Comparison of ENCODE assay signal across 14 cellular contexts in the genomic region with DNA sequence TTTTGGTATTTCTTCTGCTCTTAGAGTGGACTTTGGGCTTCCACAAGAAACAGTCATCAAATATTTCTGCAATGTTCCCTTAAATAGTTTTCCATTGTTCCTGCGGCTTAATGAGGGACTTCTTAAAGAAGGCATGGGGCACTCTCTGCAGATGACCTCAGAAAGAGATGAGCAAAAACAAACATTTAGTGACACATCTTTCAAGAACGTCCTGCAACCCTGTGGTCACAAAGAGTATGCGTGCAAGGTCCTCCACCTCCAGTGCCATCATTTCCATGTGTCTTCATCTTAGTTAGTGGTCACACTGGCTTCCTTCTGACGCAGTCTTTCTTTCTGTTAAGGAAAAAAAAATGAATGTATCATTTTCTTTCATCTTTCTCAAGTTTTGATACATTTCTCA. TPM values are rescaled to one million over a fixed set of nuclear protein-coding genes. Genes with fewer than 3 reads are reported as not detected.
DNase-seq lines count a peak whose midpoint lies in the region; ATAC-seq, FAIRE-seq and TF ChIP-seq lines count a peak whose summit lies in the region.
"Had no signal": no experiment of that assay in that cellular context is flagged by ENCODE, and none has a peak within 500 bp of the region (broad histone marks: within the 10 kb centered on the region; RNA-seq: fewer than 3 reads in every experiment).

No MANE protein-coding gene starts in this region.

- H3K36me3 ChIP-seq in right atrium auricular region, result no peaks in the 10 kb centered on the region
- H3K36me3 ChIP-seq: colonic mucosa, tibial nerve had no signal

- H3K4me3 ChIP-seq in fibroblast of the aortic adventitia (ENCODE audit: low read depth, low read length) (no peak overlapping the region), right atrium auricular region (no peak overlapping the region)
- H3K4me3 ChIP-seq: colonic mucosa, tibial nerve had no signal

- no peak for TF ChIP-seq POLR2A in H54 (IDR thresholded peaks at IDR 0.05; ENCODE audit: low read depth, low read length)

- TF ChIP-seq CTCF in fibroblast of the aortic adventitia (IDR thresholded peaks at IDR 0.05; ENCODE audit: insufficient read depth, low read length), result no peak
- no peak for TF ChIP-seq CTCF in right atrium auricular region (IDR thresholded peaks at IDR 0.05)

- peak; percentile 92 for DNase-seq in A172 (ENCODE audit: low spot score)
- DNase-seq in H54 (ENCODE audit: insufficient read length, low spot score), result peak; percentile 26
- DNase-seq in fibroblast of the aortic adventitia (ENCODE audit: low read depth), result peak; percentile 88
- DNase-seq in cortex of kidney (lab: John Stamatoyannopoulos, UW), result no peak
- no peak for DNase-seq in SHP77 treated with DMSO at 0.1 percent for 48 hours (lab: John Stamatoyannopoulos, UW)
- DNase-seq in SHP77 (lab: John Stamatoyannopoulos, UW), result no peak
- DNase-seq in right atrium auricular region (ENCODE audit: low spot score), result no peak
- DNase-seq: activated CD4-positive, alpha-beta memory T cell treated with anti-CD3 and anti-CD28 coated beads for 36 hours; AML-193; colonic mucosa; foreskin keratinocyte; T-helper 2 cell had no signal

- peak; percentile 57 for FAIRE-seq in H54 (lab: Jason Lieb, UNC)

- no peaks in the 10 kb centered on the region for H3K4me1 ChIP-seq in right atrium auricular region
- H3K4me1 ChIP-seq: colonic mucosa, foreskin keratinocyte, tibial nerve had no signal

- H3K9me3 ChIP-seq in right atrium auricular region, result peaks cover 0 to 7% of the 10 kb centered on the region in 2 donors
- H3K9me3 ChIP-seq: colonic mucosa had no signal

- no peaks in the 10 kb centered on the region for H3K27me3 ChIP-seq in right atrium auricular region
- H3K27me3 ChIP-seq: colonic mucosa, foreskin keratinocyte, tibial nerve had no signal

- H3K27ac ChIP-seq in right atrium auricular region, result no peak overlapping the region
- H3K27ac ChIP-seq: colonic mucosa, foreskin keratinocyte, tibial nerve had no signal

- ATAC-seq in SK-N-SH treated with all-trans-retinoic acid at 6 μM for 48 hours, result peak; percentile 83; the same call in 2 of the 3 replicates
- ATAC-seq: foreskin keratinocyte had no signal

TF ChIP-seq in SK-N-SH treated with all-trans-retinoic acid at 6 μM for 48 hours, 23 proteins besides CTCF, POLR2A, EP300 and RAD21:
- no peak for TF ChIP-seq RARB (CRISPR knock-in tag; IDR thresholded peaks at IDR 0.05)
- no peak for TF ChIP-seq TOX (CRISPR knock-in tag; IDR thresholded peaks at IDR 0.05; ENCODE audit: borderline replicate concordance)
- TF ChIP-seq TSHZ2 (CRISPR knock-in tag; IDR thresholded peaks at IDR 0.05), result no peak

RNA-seq across cellular contexts. Expression of gene GREM1, which starts 56.2 kb away (rescaled TPM):
- not detected in 2 replicates for total RNA-seq in A172 (2014; rRNA removed; shearing (Covaris generic))
- total RNA-seq in fibroblast of the aortic adventitia (ENCODE audit: low replicate concordance) (25.1 and 181 TPM in 2 replicates), right atrium auricular region (under 1 TPM in 1 of 2 donors, not detected in 1; 0.43 TPM)
- total RNA-seq: activated CD4-positive, alpha-beta memory T cell treated with anti-CD3 and anti-CD28 coated beads for 36 hours had no signal

Comparison
In these comparisons a context has a peak if more than half of its experiments do, and no peak if none do; other contexts are left out.
1. DNase-seq: peak in A172 (single experiment), H54 (single experiment) and fibroblast of the aortic adventitia (single experiment); none in cortex of kidney (single experiment), SHP77 treated with DMSO at 0.1 percent for 48 hours (single experiment), SHP77 (0 of 2) and right atrium auricular region (single experiment).
2. RNA of gene GREM1, which starts 56.2 kb away (total RNA-seq): 25.1 to 181 TPM in fibroblast of the aortic adventitia; 0.43 TPM in right atrium auricular region and not detected in A172; every median in the first group is over 10 times any median in the second.